20 cellular contexts compared by ENCODE assay signal in the genomic region with DNA sequence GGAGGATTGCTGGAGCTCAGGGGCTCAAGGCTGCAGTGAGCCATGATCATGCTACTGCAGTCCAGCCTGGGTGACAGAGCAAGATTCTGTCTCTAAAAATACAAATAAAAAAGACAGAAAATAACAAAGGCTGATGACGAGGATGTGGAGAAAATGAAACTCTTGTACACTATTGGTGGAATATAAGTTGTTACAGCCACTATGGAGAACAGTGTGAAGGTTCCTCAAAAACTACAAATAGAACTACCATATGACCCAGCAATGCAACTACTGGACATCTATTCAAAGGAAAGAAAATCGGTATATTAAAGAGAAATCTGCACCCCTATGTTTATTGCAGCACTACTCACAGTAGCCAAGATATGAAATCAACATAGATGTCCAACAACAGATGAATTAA.
"Had no signal": no experiment of that assay in that cellular context is flagged by ENCODE, and none has a peak within 500 bp of the region (broad histone marks: within the 10 kb centered on the region; RNA-seq: fewer than 3 reads in every experiment).

No MANE protein-coding gene starts in this region.

- H3K4me2 ChIP-seq: SK-N-SH had no signal

- H3K4me1 Mint-ChIP-seq: T-cell had no signal

- H3K27me3 Mint-ChIP-seq: T-cell had no signal

- H3K9ac ChIP-seq: SK-N-SH had no signal

- H3K36me3 Mint-ChIP-seq: T-cell had no signal

- H3K27ac Mint-ChIP-seq: T-cell had no signal

- DNase-seq: KBM-7; MV-4-11; NCI-H1048; NCI-H1105; NCI-H1417; NCI-H1436 treated with DMSO at 0.1 percent for 48 hours; NCI-H1694; NCI-H187 treated with DMSO at 0.1 percent for 48 hours; NCI-H2029 treated with DMSO at 0.1 percent for 48 hours; NCI-H226; NCI-H446; NCI-H510A; NCI-H526; NK-92 treated with Interleukin-12 subunit alpha and Interleukin-12 subunit beta, amount 100 ng/mL, for 24 hours; Right ventricle myocardium superior; RPMI8226; SIG-M5; SK-N-SH; SW 1271; T-cell had no signal

- H3K9me3 ChIP-seq: SK-N-SH had no signal

- H3K4me3 Mint-ChIP-seq: T-cell had no signal

- ATAC-seq: T-cell had no signal
